ENCODE assay signal across 1 cellular context in the genomic region with DNA sequence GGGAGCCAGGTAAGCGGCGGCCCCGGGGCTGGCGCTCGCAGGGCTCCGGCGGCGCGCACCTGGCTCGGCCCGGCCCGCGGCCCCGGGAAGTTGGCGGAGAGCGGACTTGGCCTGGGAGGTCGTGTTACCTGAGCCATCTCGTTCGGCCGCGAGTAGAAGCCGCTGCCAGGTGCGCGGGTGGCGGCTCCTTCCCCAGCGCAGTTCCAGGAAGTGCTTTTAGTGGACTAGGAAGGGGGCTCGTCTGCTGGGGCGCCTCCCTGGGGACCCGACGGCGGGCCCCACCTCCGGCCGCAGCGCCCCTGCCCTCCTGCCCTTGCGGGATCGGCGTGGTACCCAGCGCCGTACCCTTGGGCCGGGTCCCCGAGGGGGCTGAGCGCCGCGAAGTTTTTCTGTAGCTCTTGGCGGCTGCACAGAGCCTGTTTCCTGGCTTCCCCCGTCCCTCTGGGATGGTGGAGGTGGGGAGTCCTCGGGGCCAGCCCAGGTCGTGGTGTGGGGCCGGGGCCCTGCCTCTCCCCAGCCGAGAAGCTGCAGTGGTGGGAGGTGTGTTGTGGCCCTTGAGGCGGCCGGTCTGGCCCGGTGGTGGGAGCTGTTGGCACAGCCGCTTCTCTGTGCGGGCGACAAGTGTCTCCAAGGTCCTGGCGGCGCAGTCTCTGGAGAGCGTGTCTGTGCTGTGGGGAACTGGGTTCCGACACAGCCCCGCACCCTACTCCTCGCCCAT.
TF ChIP-seq lines count a peak whose summit lies in the region.

No MANE protein-coding gene starts in this region.

TF ChIP-seq in GM12878, 131 proteins besides CTCF, POLR2A, EP300 and RAD21 (continued from another document):
- TF ChIP-seq RUNX3 (IDR thresholded peaks at IDR 0.05; ENCODE audit: low read length) (no peak), GATAD2B (conservative IDR thresholded peaks at IDR 0.05; ENCODE audit: low read depth) (no peak; the same call in 1 of the 2 replicates), TCF7 (IDR thresholded peaks at IDR 0.05; ENCODE audit: borderline replicate concordance) (no peak), KLF5 (IDR thresholded peaks at IDR 0.05; ENCODE audit: partially characterized antibody) (no peak), NFXL1 (IDR thresholded peaks at IDR 0.05; ENCODE audit: borderline replicate concordance) (no peak), NR2F1 (conservative IDR thresholded peaks at IDR 0.05) (peak; percentile 58; the same call in 1 of the 2 replicates), BCL11A (IDR thresholded peaks at IDR 0.05; ENCODE audit: low read depth, low read length) (no peak)
